23 cellular contexts compared by ENCODE assay signal in genomic region chr4:25425361-25425760, GRCh38. TPM values are rescaled to one million over a fixed set of nuclear protein-coding genes. Genes with fewer than 3 reads are reported as not detected.
DNase-seq lines count a peak whose midpoint lies in the region; ATAC-seq and TF ChIP-seq lines count a peak whose summit lies in the region.
"Had no signal": no experiment of that assay in that cellular context is flagged by ENCODE, and none has a peak within 500 bp of the region (broad histone marks: within the 10 kb centered on the region; RNA-seq: fewer than 3 reads in every experiment).

No MANE protein-coding gene starts in this region.

- H3K36me3 ChIP-seq in gastroesophageal sphincter (peaks cover 0 to 12% of the 10 kb centered on the region in 2 donors), lung (ENCODE audit: control insufficient read depth in 2 of 2, insufficient read depth in 2 of 2, low read length in 2 of 2) (peaks cover 0 to 3% of the 10 kb centered on the region in 2 donors), upper lobe of right lung (no peaks in the 10 kb centered on the region)

- 40 to 76% methylated on average over 2 to 4 of the region's 4 CpGs for WGBS in gastroesophageal sphincter (ENCODE audit: low coverage in 1 of 2), 2 donors
- WGBS in lung, 2 donors: 65 to 85% methylated on average over 4 of the region's 4 CpGs

- H3K9me3 ChIP-seq in gastroesophageal sphincter (no peaks in the 10 kb centered on the region), lung (ENCODE audit: control insufficient read depth in 2 of 2, insufficient read depth in 1 of 2, low read length in 1 of 2) (no peaks in the 10 kb centered on the region), upper lobe of right lung (no peaks in the 10 kb centered on the region)

- no peak for DNase-seq in Right ventricle myocardium inferior (ENCODE audit: missing footprints)
- no peak for DNase-seq in cardiac septum (ENCODE audit: low spot score)
- DNase-seq in lung (ENCODE audit: low spot score): no peak
- DNase-seq in upper lobe of right lung: peak; percentile 64
- DNase-seq in activated CD4-positive, alpha-beta T cell treated with anti-CD3 and anti-CD28 coated beads, Interleukin-2, amount 10 ng/mL, durations not matched to agents 24 days and 14 days: no peak
- DNase-seq in NCI-H2227 (lab: John Stamatoyannopoulos, UW; ENCODE audit: unreplicated experiment): no peak
- DNase-seq: CD4-positive, CD25-positive, alpha-beta regulatory T cell; COR-L47; DMS 273 treated with DMSO at 0.1 percent for 48 hours; DND-41; MV-4-11; NCI-H1417; NCI-H187 treated with DMSO at 0.1 percent for 48 hours; NCI-H226; NCI-H524 treated with DMSO at 0.1 percent for 48 hours; PC-3 had no signal

- H3K4me1 ChIP-seq in gastroesophageal sphincter (peaks cover 0 to 14% (median 0%) of the 10 kb centered on the region in 3 donors), lung (ENCODE audit: control insufficient read depth in 2 of 2, insufficient read depth in 2 of 2, low read length in 2 of 2) (peaks cover 0 to 2% of the 10 kb centered on the region in 2 donors), upper lobe of right lung (no peaks in the 10 kb centered on the region)

- no peak for TF ChIP-seq EP300 in gastroesophageal sphincter (IDR thresholded peaks at IDR 0.05)

- H3K27ac Mint-ChIP-seq in activated CD4-positive, alpha-beta T cell treated with anti-CD3 and anti-CD28 coated beads, Interleukin-2, amount 10 ng/mL, durations not matched to agents 24 days and 14 days: no peak overlapping the region
- H3K27ac Mint-ChIP-seq: B cell; CD4-positive, CD25-positive, alpha-beta regulatory T cell had no signal

- intact Hi-C loops in Right ventricle myocardium inferior (cut with DNase I): no loop called here
- intact Hi-C loops in cardiac septum (cut with DNase I): no loop called here
- intact Hi-C loops in upper lobe of right lung (cut with DNase I): no loop called here
- intact Hi-C loops in activated CD4-positive, alpha-beta T cell treated with anti-CD3 and anti-CD28 coated beads, Interleukin-2, amount 10 ng/mL, durations not matched to agents 24 days and 14 days (cut with micrococcal nuclease): no loop called here

- no peaks in the 10 kb centered on the region for H3K27me3 ChIP-seq in gastroesophageal sphincter
- H3K27me3 ChIP-seq in lung (ENCODE audit: control insufficient read depth, insufficient read depth): no peaks in the 10 kb centered on the region
- H3K27me3 ChIP-seq in upper lobe of right lung: no peaks in the 10 kb centered on the region

- no peak overlapping the region for H3K4me3 ChIP-seq in gastroesophageal sphincter
- no peak overlapping the region for H3K4me3 ChIP-seq in lung
- no peak overlapping the region for H3K4me3 ChIP-seq in upper lobe of right lung

- H3K27ac ChIP-seq in gastroesophageal sphincter (peak overlapping the region in 1 of 4 donors; percentile 27), lung (ENCODE audit: low read depth in 1 of 2, low read length in 1 of 2) (peak overlapping the region in 1 of 2 donors; percentile 37), upper lobe of right lung (no peak overlapping the region)
- H3K27ac ChIP-seq: 22Rv1, HL-60, KMS-11, RWPE1 had no signal

- no peaks in the 10 kb centered on the region for H3K27me3 Mint-ChIP-seq in activated CD4-positive, alpha-beta T cell treated with anti-CD3 and anti-CD28 coated beads, Interleukin-2, amount 10 ng/mL, durations not matched to agents 24 days and 14 days
- H3K27me3 Mint-ChIP-seq: B cell; CD4-positive, CD25-positive, alpha-beta regulatory T cell had no signal

- no peak for TF ChIP-seq POLR2A in gastroesophageal sphincter (IDR thresholded peaks at IDR 0.05)

- TF ChIP-seq CTCF in gastroesophageal sphincter (IDR thresholded peaks at IDR 0.05) (no peak), lung (IDR thresholded peaks at IDR 0.05; ENCODE audit: control extremely low read depth, extremely low read depth) (no peak), upper lobe of right lung (IDR thresholded peaks at IDR 0.05) (no peak)

- no peak overlapping the region for H3K4me3 Mint-ChIP-seq in activated CD4-positive, alpha-beta T cell treated with anti-CD3 and anti-CD28 coated beads, Interleukin-2, amount 10 ng/mL, durations not matched to agents 24 days and 14 days
- H3K4me3 Mint-ChIP-seq: B cell; CD4-positive, CD25-positive, alpha-beta regulatory T cell had no signal

- peaks cover 3% of the 10 kb centered on the region for H3K4me1 Mint-ChIP-seq in activated CD4-positive, alpha-beta T cell treated with anti-CD3 and anti-CD28 coated beads, Interleukin-2, amount 10 ng/mL, durations not matched to agents 24 days and 14 days

- peaks cover 4% of the 10 kb centered on the region for H3K36me3 Mint-ChIP-seq in activated CD4-positive, alpha-beta T cell treated with anti-CD3 and anti-CD28 coated beads, Interleukin-2, amount 10 ng/mL, durations not matched to agents 24 days and 14 days (ENCODE audit: low read depth)

- ATAC-seq in Right ventricle myocardium inferior (peak; percentile 45), gastroesophageal sphincter (peak; percentile 69), lung (ENCODE audit: insufficient read depth, low FRiP score) (peak; percentile 67), upper lobe of right lung (peak; percentile 85), HG02588 (IDR thresholded peaks at IDR 0.05; ENCODE audit: unreplicated experiment) (no peak)
- ATAC-seq: PC-3 had no signal

- no peaks in the 10 kb centered on the region for H3K9me3 Mint-ChIP-seq in activated CD4-positive, alpha-beta T cell treated with anti-CD3 and anti-CD28 coated beads, Interleukin-2, amount 10 ng/mL, durations not matched to agents 24 days and 14 days
- H3K9me3 Mint-ChIP-seq: CD4-positive, CD25-positive, alpha-beta regulatory T cell had no signal

RNA-seq across cellular contexts. Expression of gene ANAPC4, which starts 48.3 kb away (rescaled TPM):
- total RNA-seq in Right ventricle myocardium inferior (13.5 TPM), cardiac septum (14.2 TPM), gastroesophageal sphincter (10 to 100 TPM; 14.7 to 39.7 (median 20.5) TPM), lung (10 to 100 TPM; 32.8 to 98.5 TPM), upper lobe of right lung (33.0 TPM)
- polyA plus RNA-seq in lung: 10 to 100 TPM; 15.4 to 32.1 TPM
- total RNA-seq in activated CD4-positive, alpha-beta T cell treated with anti-CD3 and anti-CD28 coated beads, Interleukin-2, amount 10 ng/mL, durations not matched to agents 24 days and 14 days: 37.4 and 42.1 TPM in 2 replicates
